ENCODE assay signal across 8 cellular contexts in the genomic region with DNA sequence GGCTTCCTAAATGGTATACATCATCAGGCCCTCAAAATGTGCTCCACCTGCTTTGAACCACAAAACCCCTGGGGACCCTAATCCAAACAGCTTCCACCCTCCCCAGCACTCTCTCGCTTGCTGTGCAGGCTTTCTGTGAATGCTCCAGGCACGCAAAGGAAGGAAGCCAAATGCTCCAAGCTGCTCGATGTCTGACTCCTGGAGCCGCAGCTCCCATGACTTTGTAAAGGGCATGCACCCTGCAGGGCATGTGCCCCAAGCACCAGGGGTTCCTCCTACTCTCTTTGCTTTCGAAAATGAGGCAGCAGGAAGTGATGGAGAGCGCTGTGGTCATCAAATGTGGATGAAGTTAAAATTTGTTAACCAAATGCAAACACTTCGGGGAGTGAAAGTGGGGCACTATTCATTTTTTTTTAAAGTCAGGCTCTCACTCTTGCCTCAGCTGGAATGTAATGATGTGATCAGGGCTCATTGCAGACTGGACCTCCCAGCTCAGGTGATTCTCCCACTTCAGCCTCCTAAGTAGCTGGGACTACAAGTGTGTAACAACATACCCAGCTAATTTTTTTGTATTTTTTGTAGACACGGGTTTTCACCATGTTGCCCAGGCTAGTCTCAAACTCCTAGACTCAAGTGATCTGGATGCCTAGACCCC.
A peak's percentile ranks its signal among the peaks of the same experiment; 100 is the strongest.
DNase-seq lines count a peak whose midpoint lies in the region; ATAC-seq and TF ChIP-seq lines count a peak whose summit lies in the region.
"Not testable (repeated sequence)": the region's sequence is repeated elsewhere in the genome, so short reads cannot be mapped to it uniquely, and the experiment has no call there.

No MANE protein-coding gene starts in this region.

- not testable (repeated sequence) for H3K27me3 Mint-ChIP-seq in activated CD8-positive, alpha-beta T cell treated with anti-CD3 and anti-CD28 coated beads, Interleukin-2, amount 10 ng/mL, durations not matched to agents 7 days and 5 days (ENCODE audit: low read depth)

- POLR2A ChIA-PET in activated CD8-positive, alpha-beta T cell treated with anti-CD3 and anti-CD28 coated beads, Interleukin-2, amount 10 ng/mL, durations not matched to agents 7 days and 5 days (lab: Charles Lee), result not testable (repeated sequence)

- DNase-seq in ELR (ENCODE audit: low read depth) (peak; percentile 37), NCI-H524 (lab: John Stamatoyannopoulos, UW) (peak; percentile 32 to 49), fibroblast of villous mesenchyme (ENCODE audit: low read depth) (peak; percentile 9), smooth muscle cell of the brain vasculature (ENCODE audit: low read depth, low spot score) (peak; percentile 87)
- peak; percentile 34 for DNase-seq in activated CD8-positive, alpha-beta T cell treated with anti-CD3 and anti-CD28 coated beads, Interleukin-2, amount 10 ng/mL, durations not matched to agents 7 days and 5 days

- peaks cover 11% of the 10 kb centered on the region for H3K4me1 Mint-ChIP-seq in activated CD8-positive, alpha-beta T cell treated with anti-CD3 and anti-CD28 coated beads, Interleukin-2, amount 10 ng/mL, durations not matched to agents 7 days and 5 days (ENCODE audit: low read depth)

- H3K27ac Mint-ChIP-seq in activated CD8-positive, alpha-beta T cell treated with anti-CD3 and anti-CD28 coated beads, Interleukin-2, amount 10 ng/mL, durations not matched to agents 7 days and 5 days, result not testable (repeated sequence)

- not testable (repeated sequence) for H3K36me3 Mint-ChIP-seq in activated CD8-positive, alpha-beta T cell treated with anti-CD3 and anti-CD28 coated beads, Interleukin-2, amount 10 ng/mL, durations not matched to agents 7 days and 5 days (ENCODE audit: low read depth)

- not testable (repeated sequence) for H3K4me3 Mint-ChIP-seq in activated CD8-positive, alpha-beta T cell treated with anti-CD3 and anti-CD28 coated beads, Interleukin-2, amount 10 ng/mL, durations not matched to agents 7 days and 5 days

- H3K9me3 Mint-ChIP-seq in activated CD8-positive, alpha-beta T cell treated with anti-CD3 and anti-CD28 coated beads, Interleukin-2, amount 10 ng/mL, durations not matched to agents 7 days and 5 days (ENCODE audit: insufficient read depth), result not testable (repeated sequence)

- CTCF ChIA-PET in activated CD8-positive, alpha-beta T cell treated with anti-CD3 and anti-CD28 coated beads, Interleukin-2, amount 10 ng/mL, durations not matched to agents 7 days and 5 days (lab: Charles Lee), result not testable (repeated sequence)

- TF ChIP-seq CTCF in fibroblast of villous mesenchyme (IDR thresholded peaks at IDR 0.05; ENCODE audit: insufficient read depth, low read depth, low read length), result not testable (repeated sequence)

- ATAC-seq in GM19372 (IDR thresholded peaks at IDR 0.05; ENCODE audit: low read depth, unreplicated experiment) (peak; percentile 81), HG02678 (IDR thresholded peaks at IDR 0.05; ENCODE audit: unreplicated experiment) (peak; percentile 96), HG03565 (IDR thresholded peaks at IDR 0.05; ENCODE audit: unreplicated experiment) (peak; percentile 82)
- peak; percentile 51 for ATAC-seq in activated CD8-positive, alpha-beta T cell treated with anti-CD3 and anti-CD28 coated beads, Interleukin-2, amount 10 ng/mL, durations not matched to agents 7 days and 5 days

- not testable (repeated sequence) for H3K4me3 ChIP-seq in fibroblast of villous mesenchyme (ENCODE audit: low read depth, low read length)

Comparison
In these comparisons a context has a peak if more than half of its experiments do, and no peak if none do; other contexts are left out.
1. DNase-seq: peak in every context shown above with its lines; median percentile 87 in smooth muscle cell of the brain vasculature; 40 in NCI-H524; 37 in ELR; 34 in activated CD8-positive, alpha-beta T cell treated with anti-CD3 and anti-CD28 coated beads, Interleukin-2, amount 10 ng/mL, durations not matched to agents 7 days and 5 days; 9 in fibroblast of villous mesenchyme.